9 cellular contexts compared by ENCODE assay signal in the genomic region with DNA sequence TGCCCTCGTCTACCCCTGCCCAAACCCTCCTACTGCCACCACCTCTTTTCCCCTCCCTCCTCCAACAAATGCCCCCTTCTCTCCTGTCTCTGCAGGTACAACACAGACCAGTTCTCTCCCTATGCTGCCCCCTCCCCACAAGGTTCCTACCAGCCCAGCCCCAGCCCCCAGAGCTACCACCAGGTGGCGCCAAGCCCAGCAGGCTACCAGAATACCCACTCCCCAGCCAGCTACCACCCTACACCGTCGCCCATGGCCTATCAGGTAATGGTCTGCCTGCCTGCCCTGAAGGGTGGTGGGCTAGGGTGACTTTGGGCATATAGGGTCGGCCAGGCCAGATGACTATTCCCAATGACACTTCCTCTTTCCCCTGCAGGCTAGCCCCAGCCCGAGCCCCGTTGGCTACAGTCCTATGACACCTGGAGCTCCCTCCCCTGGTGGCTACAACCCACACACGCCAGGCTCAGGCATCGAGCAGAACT. TPM values are rescaled to one million over a fixed set of nuclear protein-coding genes. Genes with fewer than 3 reads are reported as not detected.
A peak's percentile ranks its signal among the peaks of the same experiment; 100 is the strongest.
DNase-seq lines count a peak whose midpoint lies in the region; ATAC-seq and TF ChIP-seq lines count a peak whose summit lies in the region.
"Had no signal": no experiment of that assay in that cellular context is flagged by ENCODE, and none has a peak within 500 bp of the region (broad histone marks: within the 10 kb centered on the region; RNA-seq: fewer than 3 reads in every experiment).

No MANE protein-coding gene starts in this region.

- peaks cover 44% of the 10 kb centered on the region for H3K36me3 Mint-ChIP-seq in activated T-helper 1 cell treated with anti-CD3 and anti-CD28 coated beads, Interleukin-12 subunit alpha, Interleukin-12 subunit beta, Interleukin-2, Interleukin-4 antibody, amounts not matched to agents 30 ng/mL and 10 ng/mL and 1 ng/mL, durations not matched to agents 14 hours and 24 hours and 36 hours (ENCODE audit: low read depth)
- peaks cover 37% of the 10 kb centered on the region for H3K36me3 Mint-ChIP-seq in osteocyte (ENCODE audit: unreplicated experiment)

- ATAC-seq in upper lobe of right lung (peak; percentile 76), GM21717 (IDR thresholded peaks at IDR 0.05; ENCODE audit: unreplicated experiment) (no peak)

- no peaks in the 10 kb centered on the region for H3K9me3 ChIP-seq in upper lobe of right lung

- no peaks in the 10 kb centered on the region for H3K27me3 Mint-ChIP-seq in activated T-helper 1 cell treated with anti-CD3 and anti-CD28 coated beads, Interleukin-12 subunit alpha, Interleukin-12 subunit beta, Interleukin-2, Interleukin-4 antibody, amounts not matched to agents 30 ng/mL and 10 ng/mL and 1 ng/mL, durations not matched to agents 14 hours and 24 hours and 36 hours (ENCODE audit: insufficient read depth)
- H3K27me3 Mint-ChIP-seq in osteocyte (ENCODE audit: unreplicated experiment) = no peaks in the 10 kb centered on the region

- no peak overlapping the region for H3K27ac ChIP-seq in upper lobe of right lung

- H3K9me3 Mint-ChIP-seq in activated T-helper 1 cell treated with anti-CD3 and anti-CD28 coated beads, Interleukin-12 subunit alpha, Interleukin-12 subunit beta, Interleukin-2, Interleukin-4 antibody, amounts not matched to agents 30 ng/mL and 10 ng/mL and 1 ng/mL, durations not matched to agents 14 hours and 24 hours and 36 hours = no peaks in the 10 kb centered on the region
- no peaks in the 10 kb centered on the region for H3K9me3 Mint-ChIP-seq in osteocyte (ENCODE audit: unreplicated experiment)

- no peak overlapping the region for H3K4me3 ChIP-seq in fibroblast of the aortic adventitia (ENCODE audit: low read depth, low read length)
- H3K4me3 ChIP-seq in upper lobe of right lung = no peak overlapping the region

- H3K4me1 Mint-ChIP-seq in activated T-helper 1 cell treated with anti-CD3 and anti-CD28 coated beads, Interleukin-12 subunit alpha, Interleukin-12 subunit beta, Interleukin-2, Interleukin-4 antibody, amounts not matched to agents 30 ng/mL and 10 ng/mL and 1 ng/mL, durations not matched to agents 14 hours and 24 hours and 36 hours (ENCODE audit: low read depth) = peaks cover 24% of the 10 kb centered on the region
- H3K4me1 Mint-ChIP-seq in osteocyte (ENCODE audit: unreplicated experiment) = no peaks in the 10 kb centered on the region

- H3K27me3 ChIP-seq in upper lobe of right lung = no peaks in the 10 kb centered on the region

- intact Hi-C loops in activated T-helper 1 cell treated with anti-CD3 and anti-CD28 coated beads, Interleukin-12 subunit alpha, Interleukin-12 subunit beta, Interleukin-2, Interleukin-4 antibody, amounts not matched to agents 30 ng/mL and 10 ng/mL and 1 ng/mL, durations not matched to agents 14 hours and 24 hours and 36 hours (cut with micrococcal nuclease) = loop anchor here (1.0 kb wide), 1 partner anchor 58 kb away; a partner anchor contains a TSS
- intact Hi-C loops in upper lobe of right lung (cut with DNase I) = no loop called here

- H3K4me3 Mint-ChIP-seq in activated T-helper 1 cell treated with anti-CD3 and anti-CD28 coated beads, Interleukin-12 subunit alpha, Interleukin-12 subunit beta, Interleukin-2, Interleukin-4 antibody, amounts not matched to agents 30 ng/mL and 10 ng/mL and 1 ng/mL, durations not matched to agents 14 hours and 24 hours and 36 hours = no peak overlapping the region
- no peak overlapping the region for H3K4me3 Mint-ChIP-seq in osteocyte (ENCODE audit: unreplicated experiment)

- DNase-seq in SIG-M5 treated with dmso at 0.1 percent for 504 hours (lab: John Stamatoyannopoulos, UW; ENCODE audit: unreplicated experiment) = peak; percentile 3
- DNase-seq in SIG-M5 (lab: John Stamatoyannopoulos, UW) = no peak
- peak; percentile 38 for DNase-seq in OCI-M2 (lab: John Stamatoyannopoulos, UW; ENCODE audit: unreplicated experiment)
- DNase-seq in activated T-helper 1 cell treated with anti-CD3 and anti-CD28 coated beads, Interleukin-12 subunit alpha, Interleukin-12 subunit beta, Interleukin-2, Interleukin-4 antibody, amounts not matched to agents 30 ng/mL and 10 ng/mL and 1 ng/mL, durations not matched to agents 14 hours and 24 hours and 36 hours (ENCODE audit: low spot score) = peak; percentile 57
- peak; percentile 28 for DNase-seq in fibroblast of the aortic adventitia (ENCODE audit: low read depth)
- DNase-seq in osteocyte (ENCODE audit: extremely low spot score, unreplicated experiment) = peak; percentile 89
- peak; percentile 82 for DNase-seq in upper lobe of right lung

- peak overlapping the region; percentile 53 for H3K27ac Mint-ChIP-seq in activated T-helper 1 cell treated with anti-CD3 and anti-CD28 coated beads, Interleukin-12 subunit alpha, Interleukin-12 subunit beta, Interleukin-2, Interleukin-4 antibody, amounts not matched to agents 30 ng/mL and 10 ng/mL and 1 ng/mL, durations not matched to agents 14 hours and 24 hours and 36 hours
- peak overlapping the region; percentile 28 for H3K27ac Mint-ChIP-seq in osteocyte (ENCODE audit: unreplicated experiment)

- H3K36me3 ChIP-seq in upper lobe of right lung = peaks cover 70% of the 10 kb centered on the region

- TF ChIP-seq CTCF in fibroblast of the aortic adventitia (IDR thresholded peaks at IDR 0.05; ENCODE audit: insufficient read depth, low read length) = peak; percentile 87
- peak; percentile 80 for TF ChIP-seq CTCF in osteocyte (IDR thresholded peaks at IDR 0.05)
- TF ChIP-seq CTCF in upper lobe of right lung (IDR thresholded peaks at IDR 0.05) = peak; percentile 73

- no peaks in the 10 kb centered on the region for H3K4me1 ChIP-seq in upper lobe of right lung

RNA-seq across cellular contexts. Expression of a gene that starts 6.5 kb away (rescaled TPM):
- total RNA-seq in activated T-helper 1 cell treated with anti-CD3 and anti-CD28 coated beads, Interleukin-12 subunit alpha, Interleukin-12 subunit beta, Interleukin-2, Interleukin-4 antibody, amounts not matched to agents 30 ng/mL and 10 ng/mL and 1 ng/mL, durations not matched to agents 14 hours and 24 hours and 36 hours = 121 and 127 TPM in 2 replicates
- total RNA-seq in fibroblast of the aortic adventitia (ENCODE audit: low replicate concordance) (46.1 and 49.5 TPM in 2 replicates), osteocyte (55.9 and 56.0 TPM in 2 replicates), upper lobe of right lung (43.9 TPM)

RNA-seq across cellular contexts. Expression of a gene that starts 24.6 kb away (rescaled TPM):
- total RNA-seq in activated T-helper 1 cell treated with anti-CD3 and anti-CD28 coated beads, Interleukin-12 subunit alpha, Interleukin-12 subunit beta, Interleukin-2, Interleukin-4 antibody, amounts not matched to agents 30 ng/mL and 10 ng/mL and 1 ng/mL, durations not matched to agents 14 hours and 24 hours and 36 hours = 1.6 and 2.1 TPM in 2 replicates
- total RNA-seq in fibroblast of the aortic adventitia (ENCODE audit: low replicate concordance) = 0.09 TPM in 1 of 2 replicates, not detected in the other
- 0.42 and 0.62 TPM in 2 replicates for total RNA-seq in osteocyte
- not detected for total RNA-seq in upper lobe of right lung

RNA-seq across cellular contexts. Expression of a gene that starts 28.8 kb away (rescaled TPM):
- total RNA-seq in activated T-helper 1 cell treated with anti-CD3 and anti-CD28 coated beads, Interleukin-12 subunit alpha, Interleukin-12 subunit beta, Interleukin-2, Interleukin-4 antibody, amounts not matched to agents 30 ng/mL and 10 ng/mL and 1 ng/mL, durations not matched to agents 14 hours and 24 hours and 36 hours = 200 and 203 TPM in 2 replicates
- total RNA-seq in fibroblast of the aortic adventitia (ENCODE audit: low replicate concordance) (88.2 and 299 TPM in 2 replicates), osteocyte (130 and 132 TPM in 2 replicates), upper lobe of right lung (98.4 TPM)

RNA-seq across cellular contexts. Expression of a gene that starts 38.4 kb away (rescaled TPM):
- 2,440 and 2,532 TPM in 2 replicates for total RNA-seq in activated T-helper 1 cell treated with anti-CD3 and anti-CD28 coated beads, Interleukin-12 subunit alpha, Interleukin-12 subunit beta, Interleukin-2, Interleukin-4 antibody, amounts not matched to agents 30 ng/mL and 10 ng/mL and 1 ng/mL, durations not matched to agents 14 hours and 24 hours and 36 hours
- total RNA-seq in fibroblast of the aortic adventitia (ENCODE audit: low replicate concordance) (23.5 and 148 TPM in 2 replicates), osteocyte (1,827 and 1,860 TPM in 2 replicates), upper lobe of right lung (1,446 TPM)

RNA-seq across cellular contexts. Expression of a gene that starts 40.8 kb away (rescaled TPM):
- total RNA-seq in activated T-helper 1 cell treated with anti-CD3 and anti-CD28 coated beads, Interleukin-12 subunit alpha, Interleukin-12 subunit beta, Interleukin-2, Interleukin-4 antibody, amounts not matched to agents 30 ng/mL and 10 ng/mL and 1 ng/mL, durations not matched to agents 14 hours and 24 hours and 36 hours = not detected in 2 replicates
- total RNA-seq in fibroblast of the aortic adventitia (ENCODE audit: low replicate concordance) = not detected in 2 replicates
- not detected in 2 replicates for total RNA-seq in osteocyte
- not detected for total RNA-seq in upper lobe of right lung
- total RNA-seq: lower leg skin had no signal
